1 cellular context compared by ENCODE assay signal in genomic region chr9:114098021-114098659, GRCh38.
TF ChIP-seq lines count a peak whose summit lies in the region.

No MANE protein-coding gene starts in this region.

TF ChIP-seq in K562, 482 proteins besides CTCF, POLR2A, EP300 and RAD21:
- TF ChIP-seq, protein P1, sequence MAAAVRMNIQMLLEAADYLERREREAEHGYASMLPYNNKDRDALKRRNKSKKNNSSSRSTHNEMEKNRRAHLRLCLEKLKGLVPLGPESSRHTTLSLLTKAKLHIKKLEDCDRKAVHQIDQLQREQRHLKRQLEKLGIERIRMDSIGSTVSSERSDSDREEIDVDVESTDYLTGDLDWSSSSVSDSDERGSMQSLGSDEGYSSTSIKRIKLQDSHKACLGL (CRISPR knock-in tag; IDR thresholded peaks at IDR 0.05; ENCODE audit: borderline replicate concordance, poor library complexity, severe bottlenecking), result no peak
- TF ChIP-seq TFAP4 (CRISPR knock-in tag; IDR thresholded peaks at IDR 0.05; ENCODE audit: borderline replicate concordance) (no peak), SIRT6 (IDR thresholded peaks at IDR 0.05; ENCODE audit: low read depth, low read length) (no peak), ZNF436 (CRISPR knock-in tag; IDR thresholded peaks at IDR 0.05) (no peak), ZMIZ1 (IDR thresholded peaks at IDR 0.05; ENCODE audit: low read depth in 2 of 2, low read length in 2 of 2) (no peak), SAFB2 (IDR thresholded peaks at IDR 0.05; ENCODE audit: borderline replicate concordance, low read depth, low read length, severe bottlenecking) (no peak), RBM34 (IDR thresholded peaks at IDR 0.05; ENCODE audit: borderline replicate concordance, insufficient read depth, low read length) (no peak), VEZF1 (CRISPR knock-in tag; IDR thresholded peaks at IDR 0.05) (peak; percentile 57), RFX1 (IDR thresholded peaks at IDR 0.05) (no peak), TAF7 (tag; IDR thresholded peaks at IDR 0.05) (no peak), NEUROD1 (IDR thresholded peaks at IDR 0.05; ENCODE audit: borderline replicate concordance, low read depth, low read length, partially characterized antibody) (no peak), XRCC4 (IDR thresholded peaks at IDR 0.05; ENCODE audit: extremely low read depth, insufficient read depth, insufficient read length) (no peak), PCBP1 (IDR thresholded peaks at IDR 0.05; ENCODE audit: low read depth, low read length, poor library complexity, severe bottlenecking) (peak; percentile 34), TCF3 (CRISPR knock-in tag; IDR thresholded peaks at IDR 0.05) (no peak), GTF2B (IDR thresholded peaks at IDR 0.05; ENCODE audit: extremely low read depth, insufficient read length) (no peak)
- TF ChIP-seq, protein P2, sequence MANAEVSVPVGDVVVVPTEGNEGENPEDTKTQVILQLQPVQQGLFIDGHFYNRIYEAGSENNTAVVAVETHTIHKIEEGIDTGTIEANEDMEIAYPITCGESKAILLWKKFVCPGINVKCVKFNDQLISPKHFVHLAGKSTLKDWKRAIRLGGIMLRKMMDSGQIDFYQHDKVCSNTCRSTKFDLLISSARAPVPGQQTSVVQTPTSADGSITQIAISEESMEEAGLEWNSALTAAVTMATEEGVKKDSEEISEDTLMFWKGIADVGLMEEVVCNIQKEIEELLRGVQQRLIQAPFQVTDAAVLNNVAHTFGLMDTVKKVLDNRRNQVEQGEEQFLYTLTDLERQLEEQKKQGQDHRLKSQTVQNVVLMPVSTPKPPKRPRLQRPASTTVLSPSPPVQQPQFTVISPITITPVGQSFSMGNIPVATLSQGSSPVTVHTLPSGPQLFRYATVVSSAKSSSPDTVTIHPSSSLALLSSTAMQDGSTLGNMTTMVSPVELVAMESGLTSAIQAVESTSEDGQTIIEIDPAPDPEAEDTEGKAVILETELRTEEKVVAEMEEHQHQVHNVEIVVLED (CRISPR knock-in tag; IDR thresholded peaks at IDR 0.05), result 0 out of 2 replicates have a peak, but pooled peaks have one; percentile 25
- TF ChIP-seq, protein P3, sequence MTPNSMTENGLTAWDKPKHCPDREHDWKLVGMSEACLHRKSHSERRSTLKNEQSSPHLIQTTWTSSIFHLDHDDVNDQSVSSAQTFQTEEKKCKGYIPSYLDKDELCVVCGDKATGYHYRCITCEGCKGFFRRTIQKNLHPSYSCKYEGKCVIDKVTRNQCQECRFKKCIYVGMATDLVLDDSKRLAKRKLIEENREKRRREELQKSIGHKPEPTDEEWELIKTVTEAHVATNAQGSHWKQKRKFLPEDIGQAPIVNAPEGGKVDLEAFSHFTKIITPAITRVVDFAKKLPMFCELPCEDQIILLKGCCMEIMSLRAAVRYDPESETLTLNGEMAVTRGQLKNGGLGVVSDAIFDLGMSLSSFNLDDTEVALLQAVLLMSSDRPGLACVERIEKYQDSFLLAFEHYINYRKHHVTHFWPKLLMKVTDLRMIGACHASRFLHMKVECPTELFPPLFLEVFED (CRISPR knock-in tag; conservative IDR thresholded peaks at IDR 0.05), result no peak
- TF ChIP-seq, protein P4, sequence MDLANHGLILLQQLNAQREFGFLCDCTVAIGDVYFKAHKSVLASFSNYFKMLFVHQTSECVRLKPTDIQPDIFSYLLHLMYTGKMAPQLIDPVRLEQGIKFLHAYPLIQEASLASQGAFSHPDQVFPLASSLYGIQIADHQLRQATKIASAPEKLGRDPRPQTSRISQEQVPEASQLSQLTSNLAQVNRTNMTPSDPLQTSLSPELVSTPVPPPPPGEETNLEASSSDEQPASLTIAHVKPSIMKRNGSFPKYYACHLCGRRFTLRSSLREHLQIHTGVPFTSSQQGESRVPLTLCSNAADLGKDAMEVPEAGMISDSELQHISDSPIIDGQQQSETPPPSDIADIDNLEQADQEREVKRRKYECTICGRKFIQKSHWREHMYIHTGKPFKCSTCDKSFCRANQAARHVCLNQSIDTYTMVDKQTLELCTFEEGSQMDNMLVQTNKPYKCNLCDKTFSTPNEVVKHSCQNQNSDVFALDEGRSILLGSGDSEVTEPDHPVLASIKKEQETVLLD (IDR thresholded peaks at IDR 0.05), result no peak
- TF ChIP-seq, protein P5, sequence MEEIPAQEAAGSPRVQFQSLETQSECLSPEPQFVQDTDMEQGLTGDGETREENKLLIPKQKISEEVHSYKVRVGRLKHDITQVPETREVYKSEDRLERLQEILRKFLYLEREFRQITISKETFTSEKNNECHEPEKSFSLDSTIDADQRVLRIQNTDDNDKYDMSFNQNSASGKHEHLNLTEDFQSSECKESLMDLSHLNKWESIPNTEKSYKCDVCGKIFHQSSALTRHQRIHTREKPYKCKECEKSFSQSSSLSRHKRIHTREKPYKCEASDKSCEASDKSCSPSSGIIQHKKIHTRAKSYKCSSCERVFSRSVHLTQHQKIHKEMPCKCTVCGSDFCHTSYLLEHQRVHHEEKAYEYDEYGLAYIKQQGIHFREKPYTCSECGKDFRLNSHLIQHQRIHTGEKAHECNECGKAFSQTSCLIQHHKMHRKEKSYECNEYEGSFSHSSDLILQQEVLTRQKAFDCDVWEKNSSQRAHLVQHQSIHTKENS (CRISPR knock-in tag; IDR thresholded peaks at IDR 0.05), result no peak
